In genomic region chr6:29974901-29975560, GRCh38 we compare ENCODE assay signal across 1 cellular context.
TF ChIP-seq lines count a peak whose summit lies in the region.

No MANE protein-coding gene starts in this region.

TF ChIP-seq in IMR-90, 13 proteins besides CTCF, POLR2A, EP300 and RAD21 (continued from another document):
- TF ChIP-seq FOS (IDR thresholded peaks at IDR 0.05; ENCODE audit: low read depth, low read length), result no peak
